ENCODE assay signal across 14 cellular contexts in genomic region chr11:19674831-19675230, GRCh38. TPM values are rescaled to one million over a fixed set of nuclear protein-coding genes. Genes with fewer than 3 reads are reported as not detected.
DNase-seq lines count a peak whose midpoint lies in the region; ATAC-seq and TF ChIP-seq lines count a peak whose summit lies in the region.
"Had no signal": no experiment of that assay in that cellular context is flagged by ENCODE, and none has a peak within 500 bp of the region (broad histone marks: within the 10 kb centered on the region; RNA-seq: fewer than 3 reads in every experiment).

No MANE protein-coding gene starts in this region.

- H3K27me3 Mint-ChIP-seq in stimulated activated naive CD8-positive, alpha-beta T cell treated with anti-CD3 and anti-CD28 coated beads, Interleukin-15, amount 100 ng/mL, for 72 hours, result peaks cover 30% of the 10 kb centered on the region
- peaks cover 16% of the 10 kb centered on the region for H3K27me3 Mint-ChIP-seq in CD8-positive, alpha-beta T cell (ENCODE audit: low read depth)

- H3K9me3 ChIP-seq in esophagus (ENCODE audit: control insufficient read depth in 2 of 2, insufficient read depth in 1 of 2, low read depth in 1 of 2, low read length in 1 of 2), result no peaks in the 10 kb centered on the region
- H3K9me3 ChIP-seq in prostate gland, result no peaks in the 10 kb centered on the region
- no peaks in the 10 kb centered on the region for H3K9me3 ChIP-seq in CD8-positive, alpha-beta T cell (ENCODE audit: low read length)

- POLR2A ChIA-PET in CD8-positive, alpha-beta T cell (lab: Charles Lee), result no interaction called here

- no peaks in the 10 kb centered on the region for H3K9me3 Mint-ChIP-seq in stimulated activated naive CD8-positive, alpha-beta T cell treated with anti-CD3 and anti-CD28 coated beads, Interleukin-15, amount 100 ng/mL, for 72 hours
- H3K9me3 Mint-ChIP-seq in CD8-positive, alpha-beta T cell, result no peaks in the 10 kb centered on the region
- H3K9me3 Mint-ChIP-seq: activated B cell treated with CpG ODN at 0.5 μM for 24 hours; activated T-helper 2 cell treated with anti-CD3 and anti-CD28 coated beads, Interferon-gamma antibody, Interleukin-2, Interleukin-4, amounts not matched to agents 10 μg/mL and 5 μg/mL and 100 μg/mL, durations not matched to agents 14 hours and 24 hours and 36 hours; stimulated activated naive B cell treated with anti-CD40 and anti-IgM and Interleukin-4, amounts not matched to agents 10 μg/mL and 1 μg/mL and 100 μg/mL, for 72 hours; T-helper 1 cell treated with Interleukin-12 subunit alpha and Interleukin-12 subunit beta and Interleukin-4 antibody, amounts not matched to agents 30 μg/mL and 1 μg/mL, for 36 hours had no signal

- H3K4me1 ChIP-seq in esophagus (ENCODE audit: control insufficient read depth in 2 of 2, insufficient read depth in 2 of 2, low read length in 1 of 2) (peaks cover 2 to 30% of the 10 kb centered on the region in 2 donors), prostate gland (replicated peaks) (no peaks in the 10 kb centered on the region)
- no peaks in the 10 kb centered on the region for H3K4me1 ChIP-seq in CD8-positive, alpha-beta T cell (ENCODE audit: insufficient read depth, low read length)

- no peak for DNase-seq in stimulated activated naive CD8-positive, alpha-beta T cell treated with anti-CD3 and anti-CD28 coated beads, Interleukin-15, amount 100 ng/mL, for 72 hours
- DNase-seq in stimulated activated naive CD8-positive, alpha-beta T cell treated with anti-CD3 and anti-CD28 coated beads, Interleukin-15, Interleukin-2, amounts not matched to agents 100 U/mL and 50 U/mL, for 24 hours, result no peak
- no peak for DNase-seq in prostate gland (ENCODE audit: low spot score)
- DNase-seq in CD8-positive, alpha-beta T cell, result no peak
- DNase-seq: activated B cell treated with CpG ODN at 0.5 μM for 24 hours; H7; NCI-H226; stimulated activated naive B cell treated with anti-CD40 and anti-IgM and Interleukin-4, amounts not matched to agents 10 μg/mL and 1 μg/mL and 100 μg/mL, for 72 hours had no signal

- no peaks in the 10 kb centered on the region for H3K4me1 Mint-ChIP-seq in stimulated activated naive CD8-positive, alpha-beta T cell treated with anti-CD3 and anti-CD28 coated beads, Interleukin-15, amount 100 ng/mL, for 72 hours
- peaks cover 4% of the 10 kb centered on the region for H3K4me1 Mint-ChIP-seq in CD8-positive, alpha-beta T cell (ENCODE audit: low read depth)
- H3K4me1 Mint-ChIP-seq: activated B cell treated with CpG ODN at 0.5 μM for 24 hours; stimulated activated naive B cell treated with anti-CD40 and anti-IgM and Interleukin-4, amounts not matched to agents 10 μg/mL and 1 μg/mL and 100 μg/mL, for 72 hours had no signal

- H3K27ac ChIP-seq in esophagus (ENCODE audit: low read depth in 2 of 2, low read length in 1 of 2), result peak overlapping the region; percentile 69 to 88
- peak overlapping the region; percentile 69 to 83 for H3K27ac ChIP-seq in prostate gland
- H3K27ac ChIP-seq in CD8-positive, alpha-beta T cell (ENCODE audit: low read depth, low read length), result no peak overlapping the region

- H3K4me3 ChIP-seq in esophagus (ENCODE audit: low read depth in 1 of 2, low read length in 2 of 2) (no peak overlapping the region), prostate gland (no peak overlapping the region)
- no peak overlapping the region for H3K4me3 ChIP-seq in CD8-positive, alpha-beta T cell (ENCODE audit: low read depth, low read length)

- H3K36me3 Mint-ChIP-seq in CD8-positive, alpha-beta T cell, result no peaks in the 10 kb centered on the region
- H3K36me3 Mint-ChIP-seq: stimulated activated naive B cell treated with anti-CD40 and anti-IgM and Interleukin-4, amounts not matched to agents 10 μg/mL and 1 μg/mL and 100 μg/mL, for 72 hours had no signal

- H3K36me3 ChIP-seq in esophagus (ENCODE audit: control insufficient read depth in 2 of 2, insufficient read depth in 2 of 2, low read length in 1 of 2) (no peaks in the 10 kb centered on the region), prostate gland (no peaks in the 10 kb centered on the region)
- no peaks in the 10 kb centered on the region for H3K36me3 ChIP-seq in CD8-positive, alpha-beta T cell (ENCODE audit: insufficient read depth, low read length)

- no peak overlapping the region for H3K4me3 Mint-ChIP-seq in stimulated activated naive CD8-positive, alpha-beta T cell treated with anti-CD3 and anti-CD28 coated beads, Interleukin-15, amount 100 ng/mL, for 72 hours
- H3K4me3 Mint-ChIP-seq in CD8-positive, alpha-beta T cell, result no peak overlapping the region
- H3K4me3 Mint-ChIP-seq: activated B cell treated with CpG ODN at 0.5 μM for 24 hours; stimulated activated naive B cell treated with anti-CD40 and anti-IgM and Interleukin-4, amounts not matched to agents 10 μg/mL and 1 μg/mL and 100 μg/mL, for 72 hours; T-helper 1 cell treated with Interleukin-12 subunit alpha and Interleukin-12 subunit beta and Interleukin-4 antibody, amounts not matched to agents 30 μg/mL and 1 μg/mL, for 36 hours had no signal

- WGBS in esophagus, 2 donors, result 75 to 82% methylated on average over 3 of the region's 3 CpGs
- WGBS in prostate gland, result 81% methylated on average over 3 of the region's 3 CpGs

- no peak overlapping the region for H3K27ac Mint-ChIP-seq in stimulated activated naive CD8-positive, alpha-beta T cell treated with anti-CD3 and anti-CD28 coated beads, Interleukin-15, amount 100 ng/mL, for 72 hours
- no peak overlapping the region for H3K27ac Mint-ChIP-seq in CD8-positive, alpha-beta T cell
- H3K27ac Mint-ChIP-seq: activated B cell treated with CpG ODN at 0.5 μM for 24 hours; activated T-helper 2 cell treated with anti-CD3 and anti-CD28 coated beads, Interferon-gamma antibody, Interleukin-2, Interleukin-4, amounts not matched to agents 10 μg/mL and 5 μg/mL and 100 μg/mL, durations not matched to agents 14 hours and 24 hours and 36 hours; stimulated activated naive B cell treated with anti-CD40 and anti-IgM and Interleukin-4, amounts not matched to agents 10 μg/mL and 1 μg/mL and 100 μg/mL, for 72 hours; T-helper 1 cell treated with Interleukin-12 subunit alpha and Interleukin-12 subunit beta and Interleukin-4 antibody, amounts not matched to agents 30 μg/mL and 1 μg/mL, for 36 hours had no signal

- intact Hi-C loops in prostate gland (cut with DNase I), result loop anchor here (5.0 kb wide), 2 partner anchors 37 to 38 kb away; partner anchors contain the start of gene NAV2
- intact Hi-C loops in CD8-positive, alpha-beta T cell (cut with DNase I, micrococcal nuclease), result no loop called here

- peak; percentile 29 for ATAC-seq in stimulated activated naive CD8-positive, alpha-beta T cell treated with anti-CD3 and anti-CD28 coated beads, Interleukin-15, amount 100 ng/mL, for 72 hours
- ATAC-seq in stimulated activated naive CD8-positive, alpha-beta T cell treated with anti-CD3 and anti-CD28 coated beads, Interleukin-15, Interleukin-2, amounts not matched to agents 100 U/mL and 50 U/mL, for 24 hours, result no peak
- ATAC-seq in GM19463 (IDR thresholded peaks at IDR 0.05; ENCODE audit: unreplicated experiment) (no peak), GM19351 (IDR thresholded peaks at IDR 0.05; ENCODE audit: unreplicated experiment) (no peak), GM21619 (IDR thresholded peaks at IDR 0.05; ENCODE audit: unreplicated experiment) (no peak)
- ATAC-seq in CD8-positive, alpha-beta T cell, result no peak

- H3K27me3 ChIP-seq in esophagus (ENCODE audit: control insufficient read depth in 1 of 2, insufficient read depth in 2 of 2, low read length in 2 of 2), result no peaks in the 10 kb centered on the region
- no peaks in the 10 kb centered on the region for H3K27me3 ChIP-seq in prostate gland (replicated peaks; ENCODE audit: insufficient read depth)
- no peaks in the 10 kb centered on the region for H3K27me3 ChIP-seq in CD8-positive, alpha-beta T cell (ENCODE audit: insufficient read depth, low read length)

- TF ChIP-seq CTCF in prostate gland (IDR thresholded peaks at IDR 0.05), result no peak
- TF ChIP-seq CTCF in CD8-positive, alpha-beta T cell (IDR thresholded peaks at IDR 0.05), result no peak

- TF ChIP-seq POLR2A in prostate gland (IDR thresholded peaks at IDR 0.05), result no peak

- CTCF ChIA-PET in CD8-positive, alpha-beta T cell (lab: Charles Lee), result no interaction called here

RNA-seq across cellular contexts. Expression of gene NAV2, which starts 37.8 kb away (rescaled TPM):
- polyA plus RNA-seq in esophagus, result 1 to 10 TPM; 4.3 to 9.7 TPM
- 10 to 100 TPM; 17.1 to 26.6 TPM for total RNA-seq in prostate gland
- total RNA-seq in CD8-positive, alpha-beta T cell, result 1 to 10 TPM in 1 of 2 experiments, under 1 TPM in 1; 0.39 to 1.3 TPM

Comparison
In these comparisons a context has a peak if more than half of its experiments do, and no peak if none do; other contexts are left out.
1. RNA of gene NAV2, which starts 37.8 kb away (total RNA-seq): 17.1 to 26.6 TPM in prostate gland; 0.39 to 1.3 TPM in CD8-positive, alpha-beta T cell; every median in the first group is over 4 times any median in the second.